In genomic region chr18:26764177-26764576, GRCh38 we compare ENCODE assay signal across 19 cellular contexts.
DNase-seq lines count a peak whose midpoint lies in the region; ATAC-seq and TF ChIP-seq lines count a peak whose summit lies in the region.
"Had no signal": no experiment of that assay in that cellular context is flagged by ENCODE, and none has a peak within 500 bp of the region (broad histone marks: within the 10 kb centered on the region; RNA-seq: fewer than 3 reads in every experiment).

No MANE protein-coding gene starts in this region.

- H3K9me3 Mint-ChIP-seq in MCF 10A (ENCODE audit: unreplicated experiment) (no peaks in the 10 kb centered on the region), GM23338 (no peaks in the 10 kb centered on the region)

- H3K36me3 Mint-ChIP-seq in MCF 10A (ENCODE audit: insufficient read depth, unreplicated experiment) (no peaks in the 10 kb centered on the region), GM23338 (ENCODE audit: low read depth) (no peaks in the 10 kb centered on the region)
- H3K36me3 Mint-ChIP-seq: CD4-positive, CD25-positive, alpha-beta regulatory T cell; CD8-positive, alpha-beta memory T cell had no signal

- 91 to 97% methylated on average over 1 of the region's 1 CpG for WGBS in sigmoid colon, 2 donors

- ATAC-seq in GM23338: no peak
- ATAC-seq in left lobe of liver: peak; percentile 71
- no peak for ATAC-seq in GM18868 (IDR thresholded peaks at IDR 0.05; ENCODE audit: unreplicated experiment)
- ATAC-seq: HCT116, K562 had no signal

- CTCF ChIA-PET in MCF 10A (lab: Yijun Ruan, JAX): interaction anchor here (0.6 to 0.8 kb wide), 4 partner anchors 54 to 254 kb away, joined by 3 to 4 read pairs (median 3); no protein-coding TSS in a partner anchor

- H2AFZ ChIP-seq in GM23338: 0 out of 2 replicates have a peak overlapping the region, but pooled peaks have one; percentile 18
- H2AFZ ChIP-seq: GM23248 had no signal

- no peak overlapping the region for H3K4me3 Mint-ChIP-seq in MCF 10A (ENCODE audit: unreplicated experiment)
- H3K4me3 Mint-ChIP-seq in GM23338: no peak overlapping the region
- H3K4me3 Mint-ChIP-seq: B cell; CD8-positive, alpha-beta memory T cell; HFFc6 had no signal

- TF ChIP-seq POLR2A in breast epithelium (IDR thresholded peaks at IDR 0.05) (no peak), sigmoid colon (IDR thresholded peaks at IDR 0.05) (no peak)

- POLR2A ChIA-PET in MCF 10A (lab: Yijun Ruan, JAX): interaction anchor here (1.0 to 3.2 kb wide), 7 partner anchors 8 to 107 kb away, joined by 3 to 26 read pairs (median 14); no protein-coding TSS in a partner anchor

- no peak overlapping the region for H3K4me3 ChIP-seq in breast epithelium
- H3K4me3 ChIP-seq in GM23338: no peak overlapping the region
- no peak overlapping the region for H3K4me3 ChIP-seq in sigmoid colon
- no peak overlapping the region for H3K4me3 ChIP-seq in right atrium auricular region
- H3K4me3 ChIP-seq: BLaER1 treated with 17β-estradiol and CSF1 and Interleukin-3, amounts not matched to agents 10 nM and 100 nM; GM23248; K562 had no signal

- BruUV-seq in MCF 10A (replicated peaks; lab: Mats Ljungman, UMichigan): no TSS peak

- H3K9me2 ChIP-seq in GM23338 (ENCODE audit: insufficient read depth): peaks cover 1% of the 10 kb centered on the region; the same call in 1 of the 2 replicates

- no peaks in the 10 kb centered on the region for H3K36me3 ChIP-seq in breast epithelium
- H3K36me3 ChIP-seq in GM23338 (ENCODE audit: insufficient read depth): no peaks in the 10 kb centered on the region
- H3K36me3 ChIP-seq in sigmoid colon: no peaks in the 10 kb centered on the region
- H3K36me3 ChIP-seq in right atrium auricular region: no peaks in the 10 kb centered on the region
- H3K36me3 ChIP-seq: BLaER1 treated with 17β-estradiol and CSF1 and Interleukin-3, amounts not matched to agents 10 nM and 100 nM had no signal

- H3K4me1 ChIP-seq in breast epithelium: peaks cover 0 to 4% of the 10 kb centered on the region in 2 donors
- peaks cover 8% of the 10 kb centered on the region for H3K4me1 ChIP-seq in GM23338 (ENCODE audit: insufficient read depth)
- no peaks in the 10 kb centered on the region for H3K4me1 ChIP-seq in sigmoid colon
- no peaks in the 10 kb centered on the region for H3K4me1 ChIP-seq in right atrium auricular region

- peak overlapping the region in 1 of 2 donors; percentile 23 for H3K27ac ChIP-seq in breast epithelium
- no peak overlapping the region for H3K27ac ChIP-seq in GM23338 (ENCODE audit: low read depth)
- no peak overlapping the region for H3K27ac ChIP-seq in sigmoid colon
- no peak overlapping the region for H3K27ac ChIP-seq in right atrium auricular region
- H3K27ac ChIP-seq: BLaER1 treated with 17β-estradiol and CSF1 and Interleukin-3, amounts not matched to agents 10 nM and 100 nM; GM23248; HL-60 had no signal

- no peak for DNase-seq in MCF 10A (ENCODE audit: unreplicated experiment)
- no peak for DNase-seq in breast epithelium (ENCODE audit: low spot score in 2 of 2)
- no peak for DNase-seq in GM23338 (ENCODE audit: low spot score)
- no peak for DNase-seq in left lobe of liver (ENCODE audit: low spot score)
- no peak for DNase-seq in sigmoid colon
- no peak for DNase-seq in right atrium auricular region (ENCODE audit: low spot score)
- DNase-seq: 8988T; CD4-positive, CD25-positive, alpha-beta regulatory T cell; CD8-positive, alpha-beta memory T cell; COR-L47; GM23248; HFFc6; IMR-90 had no signal

- H3K9me3 ChIP-seq in breast epithelium: peaks cover 0 to 6% of the 10 kb centered on the region in 2 donors
- H3K9me3 ChIP-seq in sigmoid colon: no peaks in the 10 kb centered on the region
- H3K9me3 ChIP-seq in right atrium auricular region: peaks cover 0 to 3% of the 10 kb centered on the region in 2 donors

- TF ChIP-seq CTCF in MCF 10A (IDR thresholded peaks at IDR 0.05; ENCODE audit: unreplicated experiment) (no peak), breast epithelium (IDR thresholded peaks at IDR 0.05) (no peak), GM23338 (conservative IDR thresholded peaks at IDR 0.05; ENCODE audit: low read depth in 2 of 2) (no peak), sigmoid colon (IDR thresholded peaks at IDR 0.05) (no peak), right atrium auricular region (IDR thresholded peaks at IDR 0.05) (no peak)

- H3K27me3 Mint-ChIP-seq in MCF 10A (ENCODE audit: insufficient read depth, unreplicated experiment): no peaks in the 10 kb centered on the region
- peaks cover 5% of the 10 kb centered on the region for H3K27me3 Mint-ChIP-seq in GM23338 (ENCODE audit: insufficient read depth, low read depth, poor library complexity)
- H3K27me3 Mint-ChIP-seq: B cell; CD4-positive, CD25-positive, alpha-beta regulatory T cell had no signal

- no peaks in the 10 kb centered on the region; the same call in 1 of the 2 replicates for H4K20me1 ChIP-seq in GM23338 (replicated peaks; ENCODE audit: insufficient read depth)
- H4K20me1 ChIP-seq: BLaER1 treated with 17β-estradiol and CSF1 and Interleukin-3, amounts not matched to agents 10 nM and 100 nM had no signal

- intact Hi-C loops in MCF 10A (cut with micrococcal nuclease): no loop called here
- intact Hi-C loops in breast epithelium (cut with DNase I; ENCODE audit: low total_unique reads): no loop called here
- intact Hi-C loops in sigmoid colon (cut with DNase I): no loop called here

- no peaks in the 10 kb centered on the region for H3K79me2 ChIP-seq in GM23338 (replicated peaks; ENCODE audit: insufficient read depth)

- peak overlapping the region; percentile 25 for H3K27ac Mint-ChIP-seq in MCF 10A (ENCODE audit: low read depth, unreplicated experiment)
- no peak overlapping the region for H3K27ac Mint-ChIP-seq in GM23338
- H3K27ac Mint-ChIP-seq: B cell; CD4-positive, CD25-positive, alpha-beta regulatory T cell; CD8-positive, alpha-beta memory T cell; HFFc6 had no signal

- TF ChIP-seq EP300 in sigmoid colon (IDR thresholded peaks at IDR 0.05): no peak

- peaks cover 26% of the 10 kb centered on the region for H3K4me1 Mint-ChIP-seq in MCF 10A (ENCODE audit: insufficient read depth, unreplicated experiment)
- H3K4me1 Mint-ChIP-seq in GM23338: peaks cover 8% of the 10 kb centered on the region; the same call in 2 of the 3 replicates
- H3K4me1 Mint-ChIP-seq: B cell; CD4-positive, CD25-positive, alpha-beta regulatory T cell; CD8-positive, alpha-beta memory T cell had no signal

- no peak overlapping the region for H3K4me2 ChIP-seq in GM23338

- H3K27me3 ChIP-seq in breast epithelium: no peaks in the 10 kb centered on the region
- H3K27me3 ChIP-seq in GM23338 (ENCODE audit: insufficient read depth): no peaks in the 10 kb centered on the region
- no peaks in the 10 kb centered on the region for H3K27me3 ChIP-seq in sigmoid colon
- no peaks in the 10 kb centered on the region for H3K27me3 ChIP-seq in right atrium auricular region
- H3K27me3 ChIP-seq: BLaER1 treated with 17β-estradiol and CSF1 and Interleukin-3, amounts not matched to agents 10 nM and 100 nM had no signal

- H3F3A ChIP-seq in GM23338 (replicated peaks; ENCODE audit: low read depth): no peaks in the 10 kb centered on the region

TF ChIP-seq in GM23338, 12 proteins besides CTCF, POLR2A, EP300 and RAD21 (continues in another document):
- TF ChIP-seq CREB1 (CRISPR knock-in tag; IDR thresholded peaks at IDR 0.05; ENCODE audit: low read depth): no peak
- TF ChIP-seq JUNB (IDR thresholded peaks at IDR 0.05; ENCODE audit: unreplicated experiment): no peak
- TF ChIP-seq STAT1 (IDR thresholded peaks at IDR 0.05; ENCODE audit: unreplicated experiment): no peak
- TF ChIP-seq EZH2 (IDR thresholded peaks at IDR 0.05; ENCODE audit: low read depth, unreplicated experiment): no peak
- TF ChIP-seq NANOG (IDR thresholded peaks at IDR 0.05; ENCODE audit: borderline replicate concordance): no peak
- TF ChIP-seq ZNF331 (CRISPR knock-in tag; IDR thresholded peaks at IDR 0.05; ENCODE audit: low read depth): no peak
- TF ChIP-seq ZNF114 (CRISPR knock-in tag; IDR thresholded peaks at IDR 0.05): no peak
- no peak for TF ChIP-seq ETS1 (IDR thresholded peaks at IDR 0.05)
- TF ChIP-seq REST (IDR thresholded peaks at IDR 0.05; ENCODE audit: unreplicated experiment): no peak
- TF ChIP-seq EZH2phosphoT487 (IDR thresholded peaks at IDR 0.05; ENCODE audit: unreplicated experiment): no peak
- no peak for TF ChIP-seq POLR2AphosphoS5 (IDR thresholded peaks at IDR 0.05; ENCODE audit: low read depth)
